ENCODE assay signal across 1 cellular context in genomic region chr10:103584216-103585010, GRCh38.
TF ChIP-seq lines count a peak whose summit lies in the region.

No MANE protein-coding gene starts in this region.

TF ChIP-seq in WTC11, 78 proteins besides CTCF, POLR2A, EP300 and RAD21 (continued from another document):
- TF ChIP-seq TCF7 (CRISPR knock-in tag; IDR thresholded peaks at IDR 0.05; ENCODE audit: low read depth) (no peak), KAT7 (CRISPR knock-in tag; IDR thresholded peaks at IDR 0.05; ENCODE audit: borderline replicate concordance) (no peak), ATF1 (CRISPR knock-in tag; IDR thresholded peaks at IDR 0.05) (no peak), FOXK1 (CRISPR knock-in tag; IDR thresholded peaks at IDR 0.05) (0 out of 2 replicates have a peak, but pooled peaks have one; percentile 29), OVOL2 (CRISPR knock-in tag; IDR thresholded peaks at IDR 0.05; ENCODE audit: borderline replicate concordance) (no peak), GABPB1 (CRISPR knock-in tag; IDR thresholded peaks at IDR 0.05) (no peak), TP53 (CRISPR knock-in tag; IDR thresholded peaks at IDR 0.05) (no peak; the same call in 1 of the 2 replicates), ZNF232 (CRISPR knock-in tag; IDR thresholded peaks at IDR 0.05) (no peak), HMGXB4 (CRISPR knock-in tag; IDR thresholded peaks at IDR 0.05) (0 out of 2 replicates have a peak, but pooled peaks have one; percentile 24), CREB1 (CRISPR knock-in tag; IDR thresholded peaks at IDR 0.05) (no peak), CREM (CRISPR knock-in tag; IDR thresholded peaks at IDR 0.05) (0 out of 2 replicates have a peak, but pooled peaks have one; percentile 49)
